Comparison of ENCODE assay signal across 8 cellular contexts in genomic region chr7:44082541-44083207, GRCh38. TPM values are rescaled to one million over a fixed set of nuclear protein-coding genes. Genes with fewer than 3 reads are reported as not detected.
A peak's percentile ranks its signal among the peaks of the same experiment; 100 is the strongest.
DNase-seq lines count a peak whose midpoint lies in the region; ATAC-seq and TF ChIP-seq lines count a peak whose summit lies in the region.

No MANE protein-coding gene starts in this region.

- peak overlapping the region; percentile 55 to 88 (median 56) for H3K27ac Mint-ChIP-seq in CD4-positive, CD25-positive, alpha-beta regulatory T cell

- H3K36me3 ChIP-seq in CD4-positive, CD25-positive, alpha-beta regulatory T cell (ENCODE audit: control insufficient read depth, insufficient read depth, low read length): peaks cover 27% of the 10 kb centered on the region

- H3K4me1 ChIP-seq in CD4-positive, CD25-positive, alpha-beta regulatory T cell (ENCODE audit: control insufficient read depth, insufficient read depth, low read length, poor library complexity, severe bottlenecking): peaks cover 24% of the 10 kb centered on the region

- H3K4me3 Mint-ChIP-seq in CD4-positive, CD25-positive, alpha-beta regulatory T cell: peak overlapping the region; percentile 83 to 95 (median 90)

- no peaks in the 10 kb centered on the region for H3K9me3 ChIP-seq in CD4-positive, CD25-positive, alpha-beta regulatory T cell (ENCODE audit: control insufficient read depth in 2 of 2, low read length in 2 of 2)

- intact Hi-C loops in dorsolateral prefrontal cortex (cut with DNase I): loop anchor here (2.0 to 10.0 kb wide), 3 partner anchors 38 to 58 kb away; partner anchors contain the start of genes DBNL (in 1 of the 2) and POLD2 (in 1 of the 2)
- intact Hi-C loops in lower leg skin (cut with DNase I; ENCODE audit: low total_unique reads): no loop called here

- H3K9me3 Mint-ChIP-seq in CD4-positive, CD25-positive, alpha-beta regulatory T cell: no peaks in the 10 kb centered on the region

- H3K4me3 ChIP-seq in CD4-positive, CD25-positive, alpha-beta regulatory T cell (ENCODE audit: low read depth, low read length): peak overlapping the region; percentile 75
- peak overlapping the region; percentile 58 to 98 (median 89) for H3K4me3 ChIP-seq in dorsolateral prefrontal cortex
- H3K4me3 ChIP-seq in lower leg skin (ENCODE audit: low read depth, poor library complexity, severe bottlenecking): peak overlapping the region; percentile 34

- no peaks in the 10 kb centered on the region for H3K27me3 ChIP-seq in CD4-positive, CD25-positive, alpha-beta regulatory T cell (ENCODE audit: control insufficient read depth, insufficient read depth, low read length)
- no peaks in the 10 kb centered on the region for H3K27me3 ChIP-seq in dorsolateral prefrontal cortex

- peak in 23 of 56 donors; percentile 7 to 55 (median 35) for TF ChIP-seq CTCF in dorsolateral prefrontal cortex (IDR thresholded peaks at IDR 0.05 in 54 of 56, conservative IDR thresholded peaks at IDR 0.05 in 2 of 56; ENCODE audit: low read depth in 1 of 56, partially characterized antibody in 56 of 56)
- TF ChIP-seq CTCF in lower leg skin (IDR thresholded peaks at IDR 0.05): no peak

- peak overlapping the region; percentile 92 for H3K27ac ChIP-seq in CD4-positive, CD25-positive, alpha-beta regulatory T cell (ENCODE audit: insufficient read depth, low read length, poor library complexity, severe bottlenecking)
- H3K27ac ChIP-seq in dorsolateral prefrontal cortex: peak overlapping the region in 57 of 59 donors; percentile 28 to 97 (median 87)

- ATAC-seq in CD4-positive, CD25-positive, alpha-beta regulatory T cell (ENCODE audit: low read depth in 2 of 2): peak; percentile 93 to 95
- ATAC-seq in GM19438 (IDR thresholded peaks at IDR 0.05; ENCODE audit: low read depth, unreplicated experiment): peak; percentile 94
- peak; percentile 91 for ATAC-seq in HG03571 (IDR thresholded peaks at IDR 0.05; ENCODE audit: unreplicated experiment)

- H3K36me3 Mint-ChIP-seq in CD4-positive, CD25-positive, alpha-beta regulatory T cell: peaks cover 9% of the 10 kb centered on the region

- H3K4me1 Mint-ChIP-seq in CD4-positive, CD25-positive, alpha-beta regulatory T cell: peaks cover 6 to 42% (median 13%) of the 10 kb centered on the region in 4 donors

- peak; percentile 98 to 99 (median 99) for DNase-seq in CD4-positive, CD25-positive, alpha-beta regulatory T cell
- DNase-seq in NCI-H774 (lab: John Stamatoyannopoulos, UW): peak; percentile 99
- peak; percentile 98 for DNase-seq in activated CD4-positive, alpha-beta T cell treated with anti-CD3 and anti-CD28 coated beads, Interleukin-2, amount 50 U/mL, for 48 hours
- peak; percentile 96 to 100 (median 99) for DNase-seq in dorsolateral prefrontal cortex
- peak; percentile 99 to 100 for DNase-seq in lower leg skin (ENCODE audit: low spot score in 2 of 2)
- DNase-seq in stimulated activated CD4-positive, alpha-beta T cell treated with anti-CD3 and anti-CD28 coated beads, Interleukin-4, amount 100 ng/mL, for 4 hours: peak; percentile 96 to 99

- 0 to 1% methylated on average over 49 to 52 of the region's 54 CpGs for WGBS in lower leg skin, 2 donors

- peak in 1 of 2 donors; percentile 5 for TF ChIP-seq POLR2A in lower leg skin (IDR thresholded peaks at IDR 0.05)

- H3K27me3 Mint-ChIP-seq in CD4-positive, CD25-positive, alpha-beta regulatory T cell: no peaks in the 10 kb centered on the region

RNA-seq across cellular contexts. Expression of gene POLM, which starts 0.3 kb away (rescaled TPM):
- 38.0 TPM for total RNA-seq in CD4-positive, CD25-positive, alpha-beta regulatory T cell
- 10 to 100 TPM; 14.8 to 22.3 (median 20.2) TPM for polyA plus RNA-seq in CD4-positive, CD25-positive, alpha-beta regulatory T cell
- 10 to 100 TPM; 10.6 to 34.8 (median 18.7) TPM for total RNA-seq in dorsolateral prefrontal cortex
- total RNA-seq in lower leg skin: 100 to 1,000 TPM in 1 of 4 donors, 10 to 100 TPM in 3; 31.0 to 110 (median 43.6) TPM

RNA-seq across cellular contexts. Expression of gene PGAM2, which starts 17.3 kb away (rescaled TPM):
- total RNA-seq in CD4-positive, CD25-positive, alpha-beta regulatory T cell: 1.1 TPM
- not detected for polyA plus RNA-seq in CD4-positive, CD25-positive, alpha-beta regulatory T cell
- 10 to 100 TPM in 66 of 120 experiments, 1 to 10 TPM in 54; 2.8 to 52.0 (median 11.0) TPM for total RNA-seq in dorsolateral prefrontal cortex
- 1 to 10 TPM in 3 of 4 donors, under 1 TPM in 1; 0.75 to 7.9 (median 3.6) TPM for total RNA-seq in lower leg skin

RNA-seq across cellular contexts. Expression of gene AEBP1, which starts 21.5 kb away (rescaled TPM):
- total RNA-seq in CD4-positive, CD25-positive, alpha-beta regulatory T cell: 4.1 TPM
- 1 to 10 TPM in 1 of 4 donors, under 1 TPM in 3; 0.51 to 1.7 (median 0.89) TPM for polyA plus RNA-seq in CD4-positive, CD25-positive, alpha-beta regulatory T cell
- total RNA-seq in dorsolateral prefrontal cortex: 100 to 1,000 TPM in 5 of 120 experiments, 10 to 100 TPM in 114, 1 to 10 TPM in 1; 9.1 to 175 (median 43.5) TPM
- 100 to 1,000 TPM in 1 of 4 donors, 10 to 100 TPM in 3; 52.6 to 134 (median 54.6) TPM for total RNA-seq in lower leg skin

RNA-seq across cellular contexts. Expression of gene DBNL, which starts 38.2 kb away (rescaled TPM):
- 104 TPM for total RNA-seq in CD4-positive, CD25-positive, alpha-beta regulatory T cell
- 100 to 1,000 TPM; 138 to 206 (median 186) TPM for polyA plus RNA-seq in CD4-positive, CD25-positive, alpha-beta regulatory T cell
- total RNA-seq in dorsolateral prefrontal cortex (100 to 1,000 TPM in 17 of 120 experiments, 10 to 100 TPM in 103; 58.1 to 115 (median 89.4) TPM), lower leg skin (100 to 1,000 TPM in 3 of 4 donors, 10 to 100 TPM in 1; 81.3 to 122 (median 106) TPM)

RNA-seq across cellular contexts. Expression of gene POLD2, which starts 40.7 kb away (rescaled TPM):
- 37.1 TPM for total RNA-seq in CD4-positive, CD25-positive, alpha-beta regulatory T cell
- polyA plus RNA-seq in CD4-positive, CD25-positive, alpha-beta regulatory T cell: 10 to 100 TPM; 53.3 to 59.0 (median 55.0) TPM
- 10 to 100 TPM; 33.8 to 83.9 (median 57.8) TPM for total RNA-seq in dorsolateral prefrontal cortex
- 10 to 100 TPM; 50.8 to 69.0 (median 58.7) TPM for total RNA-seq in lower leg skin

Comparison
In these comparisons a context has a peak if more than half of its experiments do, and no peak if none do; other contexts are left out.
1. Peak in every context shown above with its lines: DNase-seq, ATAC-seq, H3K4me3 ChIP-seq and H3K27ac ChIP-seq.
2. H3K4me3 ChIP-seq: peak in every context shown above with its lines; median percentile 89 in dorsolateral prefrontal cortex; 75 in CD4-positive, CD25-positive, alpha-beta regulatory T cell; 34 in lower leg skin.